17 cellular contexts compared by ENCODE assay signal in genomic region chr17:81851423-81851822, GRCh38. TPM values are rescaled to one million over a fixed set of nuclear protein-coding genes. Genes with fewer than 3 reads are reported as not detected.
DNase-seq lines count a peak whose midpoint lies in the region; ATAC-seq and TF ChIP-seq lines count a peak whose summit lies in the region.
"Had no signal": no experiment of that assay in that cellular context is flagged by ENCODE, and none has a peak within 500 bp of the region (broad histone marks: within the 10 kb centered on the region; RNA-seq: fewer than 3 reads in every experiment).

No MANE protein-coding gene starts in this region.

- H3K79me1 ChIP-seq in trophoblast cell (ENCODE audit: low read length): no peaks in the 10 kb centered on the region

- no peaks in the 10 kb centered on the region for H3K27me3 Mint-ChIP-seq in activated CD4-positive, alpha-beta T cell treated with anti-CD3 and anti-CD28 coated beads, Interleukin-2, amount 10 ng/mL, durations not matched to agents 7 days and 5 days
- H3K27me3 Mint-ChIP-seq: CD4-positive, CD25-positive, alpha-beta regulatory T cell had no signal

- H3K27me3 ChIP-seq in trophoblast cell (ENCODE audit: insufficient read depth, low read length): no peaks in the 10 kb centered on the region
- H3K27me3 ChIP-seq: BLaER1 had no signal

- H3K4me1 ChIP-seq in HEK293 (ENCODE audit: control insufficient read depth, insufficient read depth, low read length) (no peaks in the 10 kb centered on the region), trophoblast cell (ENCODE audit: control insufficient read depth in 1 of 2, insufficient read depth in 2 of 2, low read length in 2 of 2) (no peaks in the 10 kb centered on the region)
- H3K4me1 ChIP-seq: BLaER1 had no signal

- POLR2A ChIA-PET in HEK293 (lab: Yijun Ruan, JAX): interaction anchor here (1.7 kb wide), 1 partner anchor 10 kb away, joined by 5 read pairs; no protein-coding TSS in a partner anchor
- POLR2A ChIA-PET in activated CD4-positive, alpha-beta T cell treated with anti-CD3 and anti-CD28 coated beads, Interleukin-2, amount 10 ng/mL, durations not matched to agents 7 days and 5 days (lab: Charles Lee): no interaction called here

- no CpG with 5 or more reads among the region's 16 CpGs for WGBS in trophoblast cell (ENCODE audit: extremely low coverage, insufficient coverage, insufficient read length)

- no peak overlapping the region for H3K14ac ChIP-seq in trophoblast cell (ENCODE audit: low read length)

- no peak for TF ChIP-seq CTCF in HEK293 (tag by site-specific recombination; IDR thresholded peaks at IDR 0.05)
- no peak for TF ChIP-seq CTCF in VCaP (conservative IDR thresholded peaks at IDR 0.05)

- no peaks in the 10 kb centered on the region for H3K9me3 Mint-ChIP-seq in activated CD4-positive, alpha-beta T cell treated with anti-CD3 and anti-CD28 coated beads, Interleukin-2, amount 10 ng/mL, durations not matched to agents 7 days and 5 days
- H3K9me3 Mint-ChIP-seq: CD4-positive, CD25-positive, alpha-beta regulatory T cell had no signal

- H4K8ac ChIP-seq in trophoblast cell (ENCODE audit: low read depth, low read length): no peak overlapping the region

- H3K18ac ChIP-seq in trophoblast cell (ENCODE audit: low read length): no peak overlapping the region

- peaks cover 75 to 86% of the 10 kb centered on the region in 2 experiments for H3K36me3 ChIP-seq in HEK293 (ENCODE audit: control insufficient read depth in 2 of 2, insufficient read depth in 1 of 2, low read length in 2 of 2)
- peaks cover 82 to 84% of the 10 kb centered on the region in 2 experiments for H3K36me3 ChIP-seq in trophoblast cell (ENCODE audit: control insufficient read depth in 1 of 2, insufficient read depth in 2 of 2, low read length in 2 of 2)

- CTCF ChIA-PET in HEK293 (lab: Yijun Ruan, JAX): interaction anchor here (0.7 to 1.1 kb wide), 2 partner anchors 199 to 229 kb away, joined by 4 read pairs; no protein-coding TSS in a partner anchor
- CTCF ChIA-PET in activated CD4-positive, alpha-beta T cell treated with anti-CD3 and anti-CD28 coated beads, Interleukin-2, amount 10 ng/mL, durations not matched to agents 7 days and 5 days (lab: Charles Lee): no interaction called here

- no peak overlapping the region for H2BK12ac ChIP-seq in trophoblast cell (ENCODE audit: low read length)

- H3K4me2 ChIP-seq in trophoblast cell (ENCODE audit: low read length): no peak overlapping the region
- H3K4me2 ChIP-seq: BLaER1, KMS-11 had no signal

- no peak overlapping the region for H2BK120ac ChIP-seq in trophoblast cell (ENCODE audit: insufficient read depth, low read length, poor library complexity)

- no peak overlapping the region for H3K4me3 Mint-ChIP-seq in activated CD4-positive, alpha-beta T cell treated with anti-CD3 and anti-CD28 coated beads, Interleukin-2, amount 10 ng/mL, durations not matched to agents 7 days and 5 days
- H3K4me3 Mint-ChIP-seq: CD4-positive, CD25-positive, alpha-beta regulatory T cell had no signal

- H2AFZ ChIP-seq in trophoblast cell (ENCODE audit: insufficient read depth, low read length, poor library complexity): no peak overlapping the region

- intact Hi-C loops in left colon (cut with DNase I, micrococcal nuclease): no loop called here

- H4K12ac ChIP-seq in trophoblast cell (ENCODE audit: low read depth, low read length): no peak overlapping the region

- no peak for ATAC-seq in HG02973 (IDR thresholded peaks at IDR 0.05; ENCODE audit: unreplicated experiment)
- ATAC-seq in left colon: no peak
- ATAC-seq: PC-3 had no signal

- no peaks in the 10 kb centered on the region for H3K79me2 ChIP-seq in trophoblast cell (ENCODE audit: control insufficient read depth, insufficient read depth, low read length, poor library complexity)

- H3K27ac Mint-ChIP-seq in activated CD4-positive, alpha-beta T cell treated with anti-CD3 and anti-CD28 coated beads, Interleukin-2, amount 10 ng/mL, durations not matched to agents 7 days and 5 days: no peak overlapping the region
- H3K27ac Mint-ChIP-seq: CD4-positive, CD25-positive, alpha-beta regulatory T cell had no signal

- no peak overlapping the region for H3K23ac ChIP-seq in trophoblast cell (ENCODE audit: low read length)

- H3K9ac ChIP-seq in trophoblast cell (ENCODE audit: low read length): no peak overlapping the region
- H3K9ac ChIP-seq: BLaER1, KMS-11 had no signal

- peaks cover 41% of the 10 kb centered on the region for H3K36me3 Mint-ChIP-seq in activated CD4-positive, alpha-beta T cell treated with anti-CD3 and anti-CD28 coated beads, Interleukin-2, amount 10 ng/mL, durations not matched to agents 7 days and 5 days (ENCODE audit: low read depth)

- H3K27ac ChIP-seq in HEK293 (ENCODE audit: extremely low read depth, low read depth, low read length) (peak overlapping the region; percentile 31; the same call in 1 of the 2 replicates), VCaP (0 out of 2 replicates have a peak overlapping the region, but pooled peaks have one; percentile 15), trophoblast cell (ENCODE audit: low read depth, low read length) (no peak overlapping the region)
- H3K27ac ChIP-seq: BLaER1, KMS-11 had no signal

- H3K4me3 ChIP-seq in HEK293 (ENCODE audit: low read depth, low read length) (no peak overlapping the region), trophoblast cell (ENCODE audit: low read depth, low read length) (no peak overlapping the region)
- H3K4me3 ChIP-seq: BLaER1 had no signal

- DNase-seq in trophoblast cell: no peak
- no peak for DNase-seq in left colon
- DNase-seq in activated CD4-positive, alpha-beta T cell treated with anti-CD3 and anti-CD28 coated beads, Interleukin-2, amount 10 ng/mL, durations not matched to agents 7 days and 5 days: no peak
- DNase-seq: CD4-positive, CD25-positive, alpha-beta regulatory T cell; NCI-H2029; NCI-H446; NCI-H524 treated with DMSO at 0.1 percent for 48 hours; NCI-H774; PC-3; SHP77 had no signal

- H3K9me3 ChIP-seq in HEK293 (ENCODE audit: control insufficient read depth, insufficient read depth, low read depth, low read length) (no peaks in the 10 kb centered on the region), trophoblast cell (ENCODE audit: insufficient read depth, low read depth, low read length) (no peaks in the 10 kb centered on the region)
- H3K9me3 ChIP-seq: BLaER1 had no signal

- H3K4ac ChIP-seq in trophoblast cell (ENCODE audit: low read depth, low read length): peak overlapping the region; percentile 40

- peaks cover 5% of the 10 kb centered on the region for H3K4me1 Mint-ChIP-seq in activated CD4-positive, alpha-beta T cell treated with anti-CD3 and anti-CD28 coated beads, Interleukin-2, amount 10 ng/mL, durations not matched to agents 7 days and 5 days

- no peak overlapping the region for H2AK5ac ChIP-seq in trophoblast cell (ENCODE audit: low read length)

- no peak overlapping the region for H4K91ac ChIP-seq in trophoblast cell (ENCODE audit: low read depth, low read length)

- H2BK5ac ChIP-seq in trophoblast cell (ENCODE audit: low read depth, low read length, poor library complexity): no peak overlapping the region

TF ChIP-seq in HEK293, 187 proteins besides CTCF, POLR2A, EP300 and RAD21 (continues in another document):
- TF ChIP-seq, protein P1, sequence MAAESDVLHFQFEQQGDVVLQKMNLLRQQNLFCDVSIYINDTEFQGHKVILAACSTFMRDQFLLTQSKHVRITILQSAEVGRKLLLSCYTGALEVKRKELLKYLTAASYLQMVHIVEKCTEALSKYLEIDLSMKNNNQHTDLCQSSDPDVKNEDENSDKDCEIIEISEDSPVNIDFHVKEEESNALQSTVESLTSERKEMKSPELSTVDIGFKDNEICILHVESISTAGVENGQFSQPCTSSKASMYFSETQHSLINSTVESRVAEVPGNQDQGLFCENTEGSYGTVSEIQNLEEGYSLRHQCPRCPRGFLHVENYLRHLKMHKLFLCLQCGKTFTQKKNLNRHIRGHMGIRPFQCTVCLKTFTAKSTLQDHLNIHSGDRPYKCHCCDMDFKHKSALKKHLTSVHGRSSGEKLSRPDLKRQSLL (tag by site-specific recombination; IDR thresholded peaks at IDR 0.05): no peak
- TF ChIP-seq IKZF3 (tag by site-specific recombination; IDR thresholded peaks at IDR 0.05): no peak
- TF ChIP-seq ZNF354C (tag by site-specific recombination; IDR thresholded peaks at IDR 0.05; ENCODE audit: borderline replicate concordance, low read depth): no peak
- no peak for TF ChIP-seq ZNF600 (tag by site-specific recombination; IDR thresholded peaks at IDR 0.05)
- TF ChIP-seq KLF17 (tag by site-specific recombination; IDR thresholded peaks at IDR 0.05): no peak
- TF ChIP-seq ZNF274 (IDR thresholded peaks at IDR 0.05; ENCODE audit: low read length): no peak
- TF ChIP-seq ZNF274 (tag by site-specific recombination; IDR thresholded peaks at IDR 0.05; ENCODE audit: borderline replicate concordance): no peak
- TF ChIP-seq ZNF132 (tag by site-specific recombination; IDR thresholded peaks at IDR 0.05; ENCODE audit: borderline replicate concordance): no peak
- TF ChIP-seq SCRT2 (tag by site-specific recombination; IDR thresholded peaks at IDR 0.05): no peak

RNA-seq across cellular contexts. Expression of gene P4HB, which starts 8.9 kb away (rescaled TPM):
- 2,115 and 2,196 TPM in 2 replicates for polyA plus RNA-seq in trophoblast cell (2013)
- 100 to 1,000 TPM; 560 to 669 TPM for total RNA-seq in left colon
- total RNA-seq in activated CD4-positive, alpha-beta T cell treated with anti-CD3 and anti-CD28 coated beads, Interleukin-2, amount 10 ng/mL, durations not matched to agents 7 days and 5 days: 100 to 1,000 TPM; 420 to 499 TPM

RNA-seq across cellular contexts. Expression of gene PPP1R27, which starts 16.6 kb away (rescaled TPM):
- polyA plus RNA-seq in trophoblast cell (2013): 0.33 and 0.43 TPM in 2 replicates
- total RNA-seq in left colon: not detected
- not detected for total RNA-seq in activated CD4-positive, alpha-beta T cell treated with anti-CD3 and anti-CD28 coated beads, Interleukin-2, amount 10 ng/mL, durations not matched to agents 7 days and 5 days
- total RNA-seq: CD4-positive, CD25-positive, alpha-beta regulatory T cell; PC-3; RPMI7951 had no signal
- polyA plus RNA-seq: AG04450; CD4-positive, CD25-positive, alpha-beta regulatory T cell had no signal

RNA-seq across cellular contexts. Expression of gene MCRIP1, which starts 18.3 kb away (rescaled TPM):
- 120 and 125 TPM in 2 replicates for polyA plus RNA-seq in trophoblast cell (2013)
- 10 to 100 TPM; 16.4 to 30.4 TPM for total RNA-seq in left colon
- total RNA-seq in activated CD4-positive, alpha-beta T cell treated with anti-CD3 and anti-CD28 coated beads, Interleukin-2, amount 10 ng/mL, durations not matched to agents 7 days and 5 days: 10 to 100 TPM; 45.7 to 47.8 TPM

RNA-seq across cellular contexts. Expression of gene ARHGDIA, which starts 19.7 kb away (rescaled TPM):
- 397 and 403 TPM in 2 replicates for polyA plus RNA-seq in trophoblast cell (2013)
- 100 to 1,000 TPM; 447 to 500 TPM for total RNA-seq in left colon
- 100 to 1,000 TPM; 654 to 714 TPM for total RNA-seq in activated CD4-positive, alpha-beta T cell treated with anti-CD3 and anti-CD28 coated beads, Interleukin-2, amount 10 ng/mL, durations not matched to agents 7 days and 5 days

RNA-seq across cellular contexts. Expression of gene ALYREF, which starts 40.0 kb away (rescaled TPM):
- 110 and 112 TPM in 2 replicates for polyA plus RNA-seq in trophoblast cell (2013)
- total RNA-seq in left colon: 10 to 100 TPM; 43.9 to 69.8 TPM
- 100 to 1,000 TPM; 197 to 221 TPM for total RNA-seq in activated CD4-positive, alpha-beta T cell treated with anti-CD3 and anti-CD28 coated beads, Interleukin-2, amount 10 ng/mL, durations not matched to agents 7 days and 5 days
